In the genomic region with DNA sequence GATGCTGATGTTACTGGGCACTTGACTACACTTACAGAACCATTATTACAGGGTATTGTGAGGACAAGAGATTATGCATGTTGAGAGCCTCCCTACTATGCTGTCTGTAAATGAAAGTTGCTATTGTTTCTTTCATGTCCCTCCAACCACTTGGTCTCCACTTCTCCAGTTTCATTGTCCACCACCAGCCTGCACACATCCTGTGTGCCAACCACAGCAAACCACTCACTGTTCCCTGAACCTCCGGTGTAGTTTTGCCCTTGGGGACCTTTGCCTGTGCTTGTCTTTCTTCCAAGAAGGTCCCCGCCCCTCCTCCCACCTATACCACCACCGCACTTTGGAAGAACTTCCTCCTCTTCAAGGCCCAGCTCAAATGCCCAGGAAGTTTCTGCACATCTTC, we compare ENCODE assay signal across 22 cellular contexts. TPM values are rescaled to one million over a fixed set of nuclear protein-coding genes. Genes with fewer than 3 reads are reported as not detected.
DNase-seq lines count a peak whose midpoint lies in the region; ATAC-seq, FAIRE-seq and TF ChIP-seq lines count a peak whose summit lies in the region.
"Had no signal": no experiment of that assay in that cellular context is flagged by ENCODE, and none has a peak within 500 bp of the region (broad histone marks: within the 10 kb centered on the region; RNA-seq: fewer than 3 reads in every experiment).

No MANE protein-coding gene starts in this region.

- H3K9me3 ChIP-seq in OCI-LY7 (ENCODE audit: low read length) (no peaks in the 10 kb centered on the region), heart right ventricle (no peaks in the 10 kb centered on the region)
- H3K9me3 ChIP-seq: breast epithelium, uterus had no signal

- H3K27ac ChIP-seq in OCI-LY7 (ENCODE audit: low read depth, low read length, poor library complexity, severe bottlenecking) (no peak overlapping the region), heart right ventricle (no peak overlapping the region)
- H3K27ac ChIP-seq: breast epithelium, uterus had no signal

- CTCF ChIA-PET in OCI-LY7 (lab: Charles Lee; ENCODE audit: unreplicated experiment), result no interaction called here

- intact Hi-C loops in OCI-LY7 (cut with micrococcal nuclease; ENCODE audit: unreplicated experiment), result no loop called here
- intact Hi-C loops in heart right ventricle (cut with DNase I), result no loop called here

- peak; percentile 31 for DNase-seq in CMK (ENCODE audit: low read depth)
- no peak for DNase-seq in GM19239 (ENCODE audit: insufficient read length, low spot score)
- no peak for DNase-seq in OCI-LY7 (ENCODE audit: low spot score)
- DNase-seq in Kasumi-1 (lab: John Stamatoyannopoulos, UW), result no peak
- DNase-seq in GM10266 (ENCODE audit: extremely low spot score), result no peak
- no peak for DNase-seq in heart right ventricle
- DNase-seq: activated naive CD8-positive, alpha-beta T cell treated with anti-CD3 and anti-CD28 coated beads, Interleukin-2, amount 10 ng/mL, durations not matched to agents 7 days and 5 days; EL; H7; hippocampal formation; islet precursor cell; NCI-H146; NCI-H2227 treated with DMSO at 0.1 percent for 48 hours; stimulated activated CD4-positive, alpha-beta T cell treated with anti-CD3 and anti-CD28 coated beads, Interleukin-4, amount 100 ng/mL, for 24 hours; T-helper 1 cell; uterus had no signal

- FAIRE-seq in GM19239 (lab: Jason Lieb, UNC), result peak; percentile 86
- FAIRE-seq: endothelial cell of umbilical vein had no signal

- BruUV-seq in OCI-LY7 (replicated peaks; lab: Mats Ljungman, UMichigan), result no TSS peak

- TF ChIP-seq CTCF in OCI-LY7 (conservative IDR thresholded peaks at IDR 0.05; ENCODE audit: low read length) (no peak), GM10266 (IDR thresholded peaks at IDR 0.05; ENCODE audit: control insufficient read depth, insufficient read depth, low read depth, missing control alignments) (no peak), heart right ventricle (IDR thresholded peaks at IDR 0.05) (no peak)

- H3K4me1 ChIP-seq in OCI-LY7 (ENCODE audit: insufficient read depth, low read length, poor library complexity, severe bottlenecking) (peaks cover 58% of the 10 kb centered on the region), heart right ventricle (no peaks in the 10 kb centered on the region)
- H3K4me1 ChIP-seq: breast epithelium, uterus had no signal

- H3K36me3 ChIP-seq in OCI-LY7 (ENCODE audit: insufficient read depth, low read length), result no peaks in the 10 kb centered on the region
- no peaks in the 10 kb centered on the region for H3K36me3 ChIP-seq in heart right ventricle
- H3K36me3 ChIP-seq: breast epithelium, uterus had no signal

- H3K4me2 ChIP-seq in OCI-LY7 (ENCODE audit: low read length), result peak overlapping the region; percentile 26; the same call in 1 of the 2 replicates

- 57 to 68% methylated on average over 3 of the region's 3 CpGs for WGBS in heart right ventricle, 2 donors

- H3K4me3 ChIP-seq in OCI-LY7 (ENCODE audit: low read depth, low read length, poor library complexity, severe bottlenecking) (no peak overlapping the region), heart right ventricle (no peak overlapping the region)
- H3K4me3 ChIP-seq: breast epithelium, uterus had no signal

- H2AFZ ChIP-seq in OCI-LY7 (ENCODE audit: low read length), result no peak overlapping the region

- ATAC-seq in HG03097 (IDR thresholded peaks at IDR 0.05; ENCODE audit: low FRiP score, unreplicated experiment) (peak; percentile 60), HG02798 (IDR thresholded peaks at IDR 0.05; ENCODE audit: poor library complexity, unreplicated experiment) (no peak), heart right ventricle (no peak)
- ATAC-seq: activated CD4-positive, CD25-positive, alpha-beta regulatory T cell treated with anti-CD3 and anti-CD28 coated beads, Interleukin-2, amount 50 U/mL, for 24 hours; activated T-helper 17 cell treated with anti-CD3 and anti-CD28 coated beads, Interleukin-2, amount 50 U/mL, for 72 hours had no signal

- H3K79me2 ChIP-seq in OCI-LY7 (ENCODE audit: insufficient read depth, low read depth, low read length), result peaks cover 5% of the 10 kb centered on the region; the same call in 1 of the 2 replicates

- H3K27me3 ChIP-seq in heart right ventricle, result no peaks in the 10 kb centered on the region
- H3K27me3 ChIP-seq: breast epithelium, uterus had no signal

- POLR2A ChIA-PET in OCI-LY7 (lab: Charles Lee), result interaction anchor here (1.2 kb wide), 1 partner anchor 57 kb away, joined by 3 read pairs; no protein-coding TSS in a partner anchor

- no peaks in the 10 kb centered on the region for H4K20me1 ChIP-seq in OCI-LY7 (ENCODE audit: insufficient read depth, low read length)

- no peaks in the 10 kb centered on the region for H3K9me2 ChIP-seq in OCI-LY7 (ENCODE audit: insufficient read depth, low read length)

RNA-seq across cellular contexts. Expression of a gene that starts 43.1 kb away (rescaled TPM):
- 74.1 and 102 TPM in 2 replicates for total RNA-seq in OCI-LY7 (2014; rRNA removed; shearing (Covaris generic))
- total RNA-seq in OCI-LY7 (2022) (106 and 127 TPM in 2 replicates), heart right ventricle (under 1 TPM in 9 of 10 donors, not detected in 1; 0.11 to 0.59 (median 0.22) TPM)
- under 1 TPM in 1 of 2 donors, not detected in 1; 0.01 TPM for polyA plus RNA-seq in heart right ventricle

Comparison
In these comparisons a context has a peak if more than half of its experiments do, and no peak if none do; other contexts are left out.
1. RNA of a gene that starts 43.1 kb away (total RNA-seq): 74.1 to 127 TPM in OCI-LY7; 0.11 to 0.59 TPM in heart right ventricle; every median in the first group is over 10 times any median in the second.